In the genomic region with DNA sequence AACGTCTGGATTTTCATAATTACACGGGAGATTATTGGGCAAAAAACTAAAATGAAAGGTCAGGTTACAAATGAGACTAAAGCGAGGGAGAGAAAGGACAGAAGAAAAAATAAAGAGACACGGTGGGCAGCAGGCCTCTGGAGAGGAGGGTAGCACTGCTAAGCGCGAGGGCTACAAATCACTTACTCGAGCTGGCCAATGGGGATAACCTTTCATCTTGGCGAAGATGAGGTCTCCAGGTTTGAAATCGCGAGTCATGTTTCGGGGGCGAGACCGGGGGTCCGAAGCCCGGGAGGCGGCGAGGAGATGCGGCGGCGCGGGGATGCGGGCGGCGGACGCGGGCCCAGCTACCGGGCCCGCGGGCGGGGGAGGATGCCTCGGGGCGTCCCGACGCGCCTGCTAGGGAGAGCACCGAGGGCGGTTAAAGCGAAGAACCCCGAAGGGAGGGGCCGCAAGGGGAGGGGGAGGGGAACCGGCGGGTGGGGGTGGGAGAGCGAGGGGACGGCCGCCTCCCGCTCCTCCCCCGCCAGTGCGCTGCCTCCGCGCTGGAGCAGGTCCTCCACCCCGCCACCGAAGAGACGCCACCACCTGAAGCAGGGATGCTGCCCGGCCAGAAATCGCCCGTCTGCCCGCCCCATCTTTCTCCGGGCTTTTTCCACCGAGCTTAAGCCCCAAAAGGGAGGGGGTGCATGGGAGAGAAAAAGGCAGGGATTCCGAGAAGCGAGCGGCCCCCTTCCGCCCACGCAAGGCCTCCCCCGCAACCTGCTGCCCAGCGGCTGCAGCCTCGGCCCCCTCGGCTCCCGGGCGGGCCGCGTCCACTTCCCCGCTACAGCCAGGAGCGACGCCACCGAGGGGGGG, we compare ENCODE assay signal across 8 cellular contexts. TPM values are rescaled to one million over a fixed set of nuclear protein-coding genes. Genes with fewer than 3 reads are reported as not detected.
DNase-seq lines count a peak whose midpoint lies in the region; ATAC-seq and TF ChIP-seq lines count a peak whose summit lies in the region.

No MANE protein-coding gene starts in this region.

- H3K4me1 ChIP-seq in psoas muscle (peaks cover 9% of the 10 kb centered on the region), uterus (no peaks in the 10 kb centered on the region)

- DNase-seq in AG08395 (ENCODE audit: low spot score): peak; percentile 45
- peak; percentile 38 for DNase-seq in SK-N-DZ (ENCODE audit: low spot score)
- peak; percentile 54 for DNase-seq in left cardiac atrium
- peak; percentile 32 to 64 for DNase-seq in psoas muscle
- DNase-seq in uterus: peak; percentile 39 to 45

- WGBS in psoas muscle, 3 donors: 2 to 4% (median 2%) methylated on average over 47 to 76 of the region's 76 CpGs

- ATAC-seq in GM19023 (IDR thresholded peaks at IDR 0.05; ENCODE audit: unreplicated experiment) (peak; percentile 49), HG03280 (IDR thresholded peaks at IDR 0.05; ENCODE audit: unreplicated experiment) (peak; percentile 42), left cardiac atrium (peak; percentile 79 to 85), psoas muscle (peak; percentile 30 to 83 (median 46))

- H3K4me3 ChIP-seq in psoas muscle: peak overlapping the region; percentile 98
- peak overlapping the region; percentile 90 to 96 for H3K4me3 ChIP-seq in uterus

- H3K27ac ChIP-seq in psoas muscle (peak overlapping the region; percentile 93), uterus (peak overlapping the region; percentile 93 to 96)

- TF ChIP-seq POLR2A in uterus (IDR thresholded peaks at IDR 0.05): no peak

- H3K9me3 ChIP-seq in psoas muscle (no peaks in the 10 kb centered on the region), uterus (no peaks in the 10 kb centered on the region)

- H3K36me3 Mint-ChIP-seq in activated naive CD8-positive, alpha-beta T cell: peaks cover 4% of the 10 kb centered on the region

- no peaks in the 10 kb centered on the region for H3K9me3 Mint-ChIP-seq in activated naive CD8-positive, alpha-beta T cell (ENCODE audit: low read depth)

- TF ChIP-seq CTCF in psoas muscle (IDR thresholded peaks at IDR 0.05) (no peak), uterus (IDR thresholded peaks at IDR 0.05) (no peak)

- H3K27ac Mint-ChIP-seq in activated naive CD8-positive, alpha-beta T cell: peak overlapping the region; percentile 88

- no peaks in the 10 kb centered on the region for H3K27me3 ChIP-seq in psoas muscle (ENCODE audit: insufficient read depth in 3 of 3, low read length in 2 of 3)
- no peaks in the 10 kb centered on the region for H3K27me3 ChIP-seq in uterus

- H3K4me3 Mint-ChIP-seq in activated naive CD8-positive, alpha-beta T cell: peak overlapping the region; percentile 90

- H3K36me3 ChIP-seq in psoas muscle (ENCODE audit: insufficient read depth in 1 of 2, low read depth in 1 of 2) (peaks cover 5 to 30% of the 10 kb centered on the region in 2 donors), uterus (no peaks in the 10 kb centered on the region)

- intact Hi-C loops in left cardiac atrium (cut with DNase I): loop anchor here in 1 of 2 donors (2.0 to 10.0 kb wide), 2 partner anchors 43 to 95 kb away; a partner anchor contains a TSS
- intact Hi-C loops in psoas muscle (cut with DNase I): loop anchor here in 1 of 2 donors (2.0 to 10.0 kb wide), 4 partner anchors 43 to 205 kb away; a partner anchor contains a TSS
- intact Hi-C loops in uterus (cut with DNase I; ENCODE audit: low total_unique reads): loop anchor here (5.0 kb wide), 1 partner anchor 37 kb away; no protein-coding TSS in a partner anchor

- peaks cover 57% of the 10 kb centered on the region for H3K4me1 Mint-ChIP-seq in activated naive CD8-positive, alpha-beta T cell (ENCODE audit: low read depth)

- H3K27me3 Mint-ChIP-seq in activated naive CD8-positive, alpha-beta T cell: no peaks in the 10 kb centered on the region

RNA-seq across cellular contexts. Expression of a gene that starts 0.6 kb away (rescaled TPM):
- polyA plus RNA-seq in SK-N-DZ (2014; cell fraction: cytosol; rRNA removed): 90.5 and 107 TPM in 2 replicates
- 147 and 165 TPM in 2 replicates for polyA plus RNA-seq in SK-N-DZ (2014; cell fraction: nucleus; rRNA removed)
- total RNA-seq in left cardiac atrium (10 to 100 TPM; 23.6 to 29.1 TPM), psoas muscle (10 to 100 TPM; 13.0 to 19.2 (median 18.2) TPM), uterus (100 to 1,000 TPM in 3 of 4 donors, 10 to 100 TPM in 1; 97.1 to 112 (median 102) TPM)
- polyA plus RNA-seq in psoas muscle: 10 to 100 TPM in 2 of 3 donors, 1 to 10 TPM in 1; 5.3 to 12.1 (median 12.1) TPM

RNA-seq across cellular contexts. Expression of a gene that starts 42.7 kb away (rescaled TPM):
- 2.0 and 2.1 TPM in 2 replicates for polyA plus RNA-seq in SK-N-DZ (2014; cell fraction: cytosol; rRNA removed)
- 4.2 and 10.3 TPM in 2 replicates for polyA plus RNA-seq in SK-N-DZ (2014; cell fraction: nucleus; rRNA removed)
- total RNA-seq in left cardiac atrium: 1 to 10 TPM; 1.4 to 1.8 TPM
- total RNA-seq in psoas muscle: 1 to 10 TPM in 1 of 4 donors, under 1 TPM in 3; 0.44 to 1.6 (median 0.74) TPM
- under 1 TPM; 0.20 to 0.35 (median 0.23) TPM for polyA plus RNA-seq in psoas muscle
- 10 to 100 TPM; 15.6 to 45.6 (median 26.4) TPM for total RNA-seq in uterus

Comparison
In these comparisons a context has a peak if more than half of its experiments do, and no peak if none do; other contexts are left out.
1. Peak in every context shown above with its lines: DNase-seq, ATAC-seq, H3K4me3 ChIP-seq and H3K27ac ChIP-seq.
2. RNA of a gene that starts 42.7 kb away (total RNA-seq): 15.6 to 45.6 TPM in uterus; 1.4 to 1.8 TPM in left cardiac atrium and 0.44 to 1.6 TPM in psoas muscle; every median in the first group is over 4 times any median in the second.